In the genomic region with DNA sequence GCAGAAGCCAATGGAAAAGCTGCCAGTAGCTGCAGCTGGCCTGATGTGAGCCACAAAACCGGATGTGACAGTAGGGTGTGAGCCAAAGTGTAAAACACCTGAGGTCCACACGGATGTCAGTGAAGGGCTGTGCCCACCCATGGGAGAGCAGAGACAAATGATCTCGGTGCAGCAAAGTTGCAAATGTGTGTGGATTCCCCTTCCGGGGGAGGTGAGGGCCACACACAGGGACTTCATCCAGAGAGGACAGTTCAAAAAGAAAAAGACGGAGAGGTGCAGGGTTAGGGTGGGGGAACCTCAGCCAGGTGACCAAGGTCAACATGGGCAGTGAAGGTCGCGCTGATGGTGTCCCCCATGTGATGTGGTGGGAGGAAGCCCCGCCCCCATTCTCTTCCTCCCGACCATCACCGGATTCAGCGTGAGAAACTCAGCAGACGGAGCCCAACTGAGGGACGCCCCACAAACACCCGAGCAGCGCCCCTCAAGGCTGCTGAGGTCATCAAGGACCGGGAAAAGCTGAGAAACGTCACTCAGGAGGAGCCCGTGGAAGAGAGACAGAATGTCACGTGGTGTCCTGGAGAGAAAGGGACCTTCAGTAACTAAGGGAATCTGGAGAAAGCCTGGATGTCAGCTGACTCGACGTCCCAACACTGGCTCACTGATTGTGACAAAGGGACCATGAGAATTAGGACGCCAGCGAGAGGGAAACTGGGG, we compare ENCODE assay signal across 11 cellular contexts. TPM values are rescaled to one million over a fixed set of nuclear protein-coding genes. Genes with fewer than 3 reads are reported as not detected.
DNase-seq lines count a peak whose midpoint lies in the region; ATAC-seq, FAIRE-seq and TF ChIP-seq lines count a peak whose summit lies in the region.
"Had no signal": no experiment of that assay in that cellular context is flagged by ENCODE, and none has a peak within 500 bp of the region (broad histone marks: within the 10 kb centered on the region; RNA-seq: fewer than 3 reads in every experiment).

No MANE protein-coding gene starts in this region.

- H3K9me3 ChIP-seq in SK-N-SH (no peaks in the 10 kb centered on the region), H1 (ENCODE audit: insufficient read depth in 2 of 2, low read depth in 1 of 2, low read length in 1 of 2) (no peaks in the 10 kb centered on the region), skeletal muscle satellite cell (replicated peaks; ENCODE audit: low read length) (no peaks in the 10 kb centered on the region), mucosa of descending colon (no peaks in the 10 kb centered on the region)
- H3K9me3 ChIP-seq: thyroid gland had no signal

- no peak overlapping the region; the same call in 1 of the 2 replicates for H2BK15ac ChIP-seq in H1 (ENCODE audit: low read length)

- H3K4me1 ChIP-seq in SK-N-SH (ENCODE audit: control insufficient read depth in 1 of 2, insufficient read depth in 2 of 2, low read depth in 1 of 2, low read length in 1 of 2) (peaks cover 0 to 7% of the 10 kb centered on the region in 2 experiments; a peak in 1 of 4 replicates), H1 (replicated peaks in 1 of 4; ENCODE audit: control insufficient read depth in 3 of 4, insufficient read depth in 4 of 4, low read length in 3 of 4) (peaks cover 0 to 7% (median 5%) of the 10 kb centered on the region in 4 experiments; a peak in 4 of 7 replicates), skeletal muscle satellite cell (ENCODE audit: control insufficient read depth, insufficient read depth, low read length) (no peaks in the 10 kb centered on the region), mucosa of descending colon (ENCODE audit: low read depth) (peaks cover 9% of the 10 kb centered on the region)

- H3K27ac ChIP-seq in SK-N-SH (ENCODE audit: low read depth in 2 of 2, low read length in 1 of 2): no peak overlapping the region
- no peak overlapping the region for H3K27ac ChIP-seq in H1 (ENCODE audit: low read depth, low read length)
- H3K27ac ChIP-seq: thyroid gland had no signal

- no peaks in the 10 kb centered on the region for H4K20me1 ChIP-seq in SK-N-SH (ENCODE audit: insufficient read depth)
- H4K20me1 ChIP-seq in H1 (replicated peaks in 1 of 2; ENCODE audit: control insufficient read depth in 1 of 2, insufficient read depth in 2 of 2, low read length in 2 of 2): no peaks in the 10 kb centered on the region

- intact Hi-C loops in mucosa of descending colon (cut with DNase I, micrococcal nuclease): no loop called here

- H3K36me3 Mint-ChIP-seq in T-helper 1 cell treated with Interleukin-12 subunit alpha and Interleukin-12 subunit beta and Interleukin-4 antibody, amounts not matched to agents 30 μg/mL and 1 μg/mL, for 36 hours (ENCODE audit: low read depth): no peaks in the 10 kb centered on the region

- H3K27me3 Mint-ChIP-seq in T-helper 1 cell treated with Interleukin-12 subunit alpha and Interleukin-12 subunit beta and Interleukin-4 antibody, amounts not matched to agents 30 μg/mL and 1 μg/mL, for 36 hours (ENCODE audit: low read depth): no peaks in the 10 kb centered on the region

- H3K36me3 ChIP-seq in SK-N-SH (replicated peaks in 1 of 2; ENCODE audit: control insufficient read depth in 1 of 2, insufficient read depth in 2 of 2, low read length in 1 of 2) (no peaks in the 10 kb centered on the region), H1 (ENCODE audit: control insufficient read depth in 2 of 4, insufficient read depth in 4 of 4, low read length in 3 of 4) (no peaks in the 10 kb centered on the region), skeletal muscle satellite cell (ENCODE audit: insufficient read depth, low read length) (no peaks in the 10 kb centered on the region), mucosa of descending colon (ENCODE audit: low read depth) (no peaks in the 10 kb centered on the region)
- H3K36me3 ChIP-seq: thyroid gland had no signal

- no peak for TF ChIP-seq EP300 in SK-N-SH (IDR thresholded peaks at IDR 0.05; ENCODE audit: borderline replicate concordance in 1 of 2, low read depth in 1 of 2, low read length in 1 of 2)
- no peak for TF ChIP-seq EP300 in H1 (IDR thresholded peaks at IDR 0.05; ENCODE audit: borderline replicate concordance in 1 of 2, low read depth in 2 of 2, low read length in 2 of 2)

- no peaks in the 10 kb centered on the region for H3K9me2 ChIP-seq in SK-N-SH

- peak overlapping the region; percentile 80 for H3K27ac Mint-ChIP-seq in T-helper 1 cell treated with Interleukin-12 subunit alpha and Interleukin-12 subunit beta and Interleukin-4 antibody, amounts not matched to agents 30 μg/mL and 1 μg/mL, for 36 hours

- H3K4me1 Mint-ChIP-seq in T-helper 1 cell treated with Interleukin-12 subunit alpha and Interleukin-12 subunit beta and Interleukin-4 antibody, amounts not matched to agents 30 μg/mL and 1 μg/mL, for 36 hours (ENCODE audit: low read depth): peaks cover 11% of the 10 kb centered on the region

- peak overlapping the region; percentile 90; the same call in 1 of the 2 replicates for H2BK12ac ChIP-seq in H1 (ENCODE audit: low read depth, low read length)

- no peak for ATAC-seq in SK-N-SH treated with all-trans-retinoic acid at 6 μM for 48 hours
- ATAC-seq in mucosa of descending colon: no peak
- ATAC-seq in GM21360 (IDR thresholded peaks at IDR 0.05; ENCODE audit: unreplicated experiment): no peak

- H3K9me3 Mint-ChIP-seq in T-helper 1 cell treated with Interleukin-12 subunit alpha and Interleukin-12 subunit beta and Interleukin-4 antibody, amounts not matched to agents 30 μg/mL and 1 μg/mL, for 36 hours: no peaks in the 10 kb centered on the region

- TF ChIP-seq CTCF in SK-N-SH (IDR thresholded peaks at IDR 0.05) (no peak), H1 (IDR thresholded peaks at IDR 0.05; ENCODE audit: control extremely low read depth in 1 of 3, insufficient read depth in 1 of 3, low read depth in 1 of 3, low read length in 3 of 3) (no peak), mucosa of descending colon (IDR thresholded peaks at IDR 0.05) (no peak)

- 52% methylated on average over 20 of the region's 23 CpGs for WGBS in SK-N-SH (ENCODE audit: low lambda C conversion rate)
- 63% methylated on average over 23 of the region's 23 CpGs; no CpG with 5 or more reads in 1 of the 2 experiments for WGBS in H1 (ENCODE audit: extremely low coverage in 1 of 2, insufficient coverage in 1 of 2, insufficient read length in 1 of 2, insufficient replicate concordance in 2 of 2, low coverage in 1 of 2, low lambda C conversion rate in 2 of 2, missing lambda C conversion rate in 1 of 2), 2 experiments

- no peaks in the 10 kb centered on the region for H3F3A ChIP-seq in SK-N-SH (replicated peaks; ENCODE audit: insufficient read depth)

- H4K8ac ChIP-seq in H1 (ENCODE audit: extremely low read depth, insufficient read depth, low read length): no peak overlapping the region

- H3K4ac ChIP-seq in H1 (replicated peaks; ENCODE audit: insufficient read length, low read depth, low read length): peak overlapping the region; percentile 65

- H3K14ac ChIP-seq in H1 (ENCODE audit: insufficient read length): no peak overlapping the region

- H3K9ac ChIP-seq in SK-N-SH (no peak overlapping the region), H1 (replicated peaks in 1 of 4; ENCODE audit: extremely low read depth in 1 of 4, low read depth in 3 of 4, low read length in 3 of 4) (0 out of 7 replicates have a peak overlapping the region, but pooled peaks of 1 of the 4 experiments have one; percentile 7), skeletal muscle satellite cell (ENCODE audit: low read depth, low read length) (no peak overlapping the region)

- H3K27me3 ChIP-seq in SK-N-SH (ENCODE audit: insufficient read depth) (no peaks in the 10 kb centered on the region), H1 (replicated peaks in 1 of 4; ENCODE audit: control insufficient read depth in 3 of 4, extremely low read depth in 1 of 4, insufficient read depth in 3 of 4, low read length in 3 of 4) (no peaks in the 10 kb centered on the region), skeletal muscle satellite cell (ENCODE audit: control insufficient read depth, insufficient read depth, low read length) (peaks cover 11% of the 10 kb centered on the region)
- H3K27me3 ChIP-seq: thyroid gland had no signal

- no peak overlapping the region for H2BK120ac ChIP-seq in H1 (replicated peaks; ENCODE audit: low read depth, low read length)

- DNase-seq in SK-N-SH: no peak
- no peak for DNase-seq in H1 (ENCODE audit: low read depth in 1 of 2, low spot score in 2 of 2)
- no peak for DNase-seq in mucosa of descending colon
- no peak for DNase-seq in DMS79 treated with DMSO at 0.1 percent for 48 hours (lab: John Stamatoyannopoulos, UW)
- DNase-seq: NCI-H1436 had no signal

- H3K23ac ChIP-seq in H1 (ENCODE audit: insufficient read length): no peak overlapping the region

- no peaks in the 10 kb centered on the region; the same call in 1 of the 2 replicates for H3K79me1 ChIP-seq in H1 (ENCODE audit: low read depth, low read length)

- POLR2A ChIA-PET in SK-N-SH (lab: Yijun Ruan, JAX): no interaction called here
- POLR2A ChIA-PET in H1 (lab: Charles Lee; ENCODE audit: partially characterized antibody): interaction anchor here (0.6 to 2.4 kb wide), 4 partner anchors 9 to 486 kb away, joined by 3 to 10 read pairs (median 4); no protein-coding TSS in a partner anchor

- CTCF ChIA-PET in SK-N-SH (lab: Yijun Ruan, JAX): interaction anchor here (1.3 kb wide), 2 partner anchors 11 to 60 kb away, joined by 3 read pairs; a partner anchor contains a TSS
- CTCF ChIA-PET in H1 (lab: Charles Lee; ENCODE audit: partially characterized antibody): interaction anchor here (0.7 to 9.4 kb wide), 8 partner anchors 10 to 70 kb away, joined by 3 to 38 read pairs (median 4); a partner anchor contains a TSS

- H3K56ac ChIP-seq in H1 (replicated peaks; ENCODE audit: insufficient read length, low read depth, low read length): no peak overlapping the region

- H3K79me2 ChIP-seq in SK-N-SH (ENCODE audit: insufficient read depth) (no peaks in the 10 kb centered on the region), H1 (ENCODE audit: control insufficient read depth in 1 of 2, insufficient read depth in 2 of 2, low read length in 2 of 2) (no peaks in the 10 kb centered on the region)

- H2AK5ac ChIP-seq in H1 (ENCODE audit: low read depth, low read length): no peak overlapping the region

- no peak overlapping the region for H3K4me3 ChIP-seq in SK-N-SH (ENCODE audit: low read depth in 2 of 2, low read length in 1 of 2)
- no peak overlapping the region for H3K4me3 ChIP-seq in H1 (ENCODE audit: extremely low read depth in 1 of 4, insufficient read depth in 2 of 4, low read depth in 3 of 4, low read length in 4 of 4)
- no peak overlapping the region for H3K4me3 ChIP-seq in skeletal muscle satellite cell (ENCODE audit: low read length)
- H3K4me3 ChIP-seq in mucosa of descending colon: no peak overlapping the region
- H3K4me3 ChIP-seq: skin epidermis, thyroid gland had no signal

- FAIRE-seq in H1 (lab: Jason Lieb, UNC): no peak

- H3K4me3 Mint-ChIP-seq in T-helper 1 cell treated with Interleukin-12 subunit alpha and Interleukin-12 subunit beta and Interleukin-4 antibody, amounts not matched to agents 30 μg/mL and 1 μg/mL, for 36 hours: peak overlapping the region; percentile 64

- TF ChIP-seq RAD21 in SK-N-SH (IDR thresholded peaks at IDR 0.05; ENCODE audit: low read length) (no peak), H1 (IDR thresholded peaks at IDR 0.05 in 1 of 2, conservative IDR thresholded peaks at IDR 0.05 in 1 of 2; ENCODE audit: low read depth in 2 of 2, low read length in 2 of 2) (no peak)

- H3K23me2 ChIP-seq in H1 (ENCODE audit: low read depth, low read length): no peaks in the 10 kb centered on the region

- TF ChIP-seq POLR2A in H1 (IDR thresholded peaks at IDR 0.05; ENCODE audit: control extremely low read depth in 1 of 2, low read depth in 2 of 2, low read length in 2 of 2): no peak

- H2BK5ac ChIP-seq in H1 (ENCODE audit: low read depth, low read length): peak overlapping the region; percentile 63; the same call in 1 of the 2 replicates

- H3K18ac ChIP-seq in H1 (ENCODE audit: extremely low read depth, low read length): peak overlapping the region; percentile 78

- peak overlapping the region; percentile 13 for H4K5ac ChIP-seq in H1 (ENCODE audit: insufficient read length, low read depth, low read length)

- H2BK20ac ChIP-seq in H1 (ENCODE audit: low read length): peak overlapping the region; percentile 66; the same call in 1 of the 2 replicates

- H2AFZ ChIP-seq in SK-N-SH (ENCODE audit: low read depth): no peak overlapping the region
- H2AFZ ChIP-seq in H1 (ENCODE audit: low read length): peak overlapping the region; percentile 90; the same call in 1 of the 2 replicates

- H3K4me2 ChIP-seq in SK-N-SH: no peak overlapping the region
- peak overlapping the region; percentile 27 to 38; a peak in 1 of 4 replicates for H3K4me2 ChIP-seq in H1 (ENCODE audit: insufficient read depth in 1 of 2, low read depth in 2 of 2, low read length in 2 of 2)
- peak overlapping the region; percentile 12 for H3K4me2 ChIP-seq in skeletal muscle satellite cell (ENCODE audit: low read length)

- peak overlapping the region; percentile 80 for H4K91ac ChIP-seq in H1 (replicated peaks; ENCODE audit: insufficient read length, low read length)

RNA-seq across cellular contexts. Expression of a gene that starts 11.4 kb away (rescaled TPM):
- polyA plus RNA-seq in SK-N-SH (2012; rRNA removed): not detected in 2 replicates
- polyA plus RNA-seq in SK-N-SH (2012; cell fraction: cytosol; rRNA removed): not detected in 2 replicates
- 0.46 TPM in 1 of 2 replicates, not detected in the other for polyA plus RNA-seq in SK-N-SH (2012; cell fraction: nucleus; rRNA removed)
- 2.2 and 2.3 TPM in 2 replicates for total RNA-seq in H1 (2021; fragmentation: NEBNext Ultra II Directional; extraction: Animal tissue kit (Norgen Biotek cat#: 25700))
- polyA plus RNA-seq in H1 (2011; rRNA removed): 1.7 and 2.5 TPM in 2 replicates
- 1.1 TPM for polyA plus RNA-seq in H1 (2011; cell fraction: cytosol; rRNA removed)
- 6.2 TPM for polyA plus RNA-seq in H1 (2011; cell fraction: nucleus; rRNA removed)
- polyA plus RNA-seq in H1 (2012, experiment 1 of 2): 0.66 to 1.3 TPM (median 0.98 TPM) in 4 replicates
- polyA plus RNA-seq in H1 (2012, experiment 2 of 2): 1.4 TPM
- 1.4 TPM for polyA plus RNA-seq in H1 (2013, experiment 1 of 2)
- polyA plus RNA-seq in H1 (2013, experiment 2 of 2): 2.0 TPM
- 0.54 TPM in 1 of 2 replicates, not detected in the other for polyA minus RNA-seq in H1 (2011; rRNA and poly(A)+ RNA removed)
- polyA minus RNA-seq in H1 (2011; cell fraction: cytosol; rRNA and poly(A)+ RNA removed): not detected
- polyA minus RNA-seq in H1 (2011; cell fraction: nucleus; rRNA and poly(A)+ RNA removed): 1.9 TPM
- 4.8 and 63.1 TPM in 2 replicates for total RNA-seq in skeletal muscle satellite cell (2012; rRNA removed)
- 10 to 100 TPM in 2 of 3 donors, 1 to 10 TPM in 1; 2.5 to 45.4 (median 16.1) TPM for total RNA-seq in mucosa of descending colon

RNA-seq across cellular contexts. Expression of a gene that starts 13.9 kb away (rescaled TPM):
- polyA plus RNA-seq in SK-N-SH (2012; rRNA removed) (0.87 and 1.1 TPM in 2 replicates), H1 (2011; rRNA removed) (1.1 and 2.1 TPM in 2 replicates)
- 0.09 and 0.15 TPM in 2 replicates for polyA plus RNA-seq in SK-N-SH (2012; cell fraction: cytosol; rRNA removed)
- polyA plus RNA-seq in SK-N-SH (2012; cell fraction: nucleus; rRNA removed): 6.2 and 6.8 TPM in 2 replicates
- total RNA-seq in H1 (2021; fragmentation: NEBNext Ultra II Directional; extraction: Animal tissue kit (Norgen Biotek cat#: 25700)): 1.5 and 1.7 TPM in 2 replicates
- 1.2 TPM for polyA plus RNA-seq in H1 (2011; cell fraction: cytosol; rRNA removed)
- polyA plus RNA-seq in H1 (2011; cell fraction: nucleus; rRNA removed): 20.2 TPM
- polyA plus RNA-seq in H1 (2012, experiment 1 of 2): 0.91 to 2.5 TPM (median 1.7 TPM) in 4 replicates
- 0.35 TPM for polyA plus RNA-seq in H1 (2012, experiment 2 of 2)
- polyA plus RNA-seq in H1 (2013, experiment 1 of 2): 0.43 TPM
- 0.39 TPM for polyA plus RNA-seq in H1 (2013, experiment 2 of 2)
- polyA minus RNA-seq in H1 (2011; rRNA and poly(A)+ RNA removed): 0.12 and 1.3 TPM in 2 replicates
- polyA minus RNA-seq in H1 (2011; cell fraction: cytosol; rRNA and poly(A)+ RNA removed): not detected
- 0.40 TPM for polyA minus RNA-seq in H1 (2011; cell fraction: nucleus; rRNA and poly(A)+ RNA removed)
- not detected in 2 replicates for total RNA-seq in skeletal muscle satellite cell (2012; rRNA removed)
- total RNA-seq in mucosa of descending colon: 10 to 100 TPM in 1 of 3 donors, 1 to 10 TPM in 2; 6.8 to 10.7 (median 7.6) TPM

RNA-seq across cellular contexts. Expression of a gene that starts 16.9 kb away (rescaled TPM):
- polyA plus RNA-seq in SK-N-SH (2012; rRNA removed) (not detected in 2 replicates), H1 (2011; rRNA removed) (0.11 and 0.35 TPM in 2 replicates)
- not detected in 2 replicates for polyA plus RNA-seq in SK-N-SH (2012; cell fraction: cytosol; rRNA removed)
- polyA plus RNA-seq in SK-N-SH (2012; cell fraction: nucleus; rRNA removed): 0.02 and 0.06 TPM in 2 replicates
- 0.15 TPM in 1 of 2 replicates, not detected in the other for total RNA-seq in H1 (2021; fragmentation: NEBNext Ultra II Directional; extraction: Animal tissue kit (Norgen Biotek cat#: 25700))
- 0.21 TPM for polyA plus RNA-seq in H1 (2011; cell fraction: cytosol; rRNA removed)
- polyA plus RNA-seq in H1 (2011; cell fraction: nucleus; rRNA removed): 1.5 TPM
- polyA plus RNA-seq in H1 (2012, experiment 1 of 2): 0.07 TPM in 1 of 4 replicates, not detected in the others
- 0.13 TPM for polyA plus RNA-seq in H1 (2012, experiment 2 of 2)
- 0.18 TPM for polyA plus RNA-seq in H1 (2013, experiment 1 of 2)
- polyA plus RNA-seq in H1 (2013, experiment 2 of 2): 0.06 TPM
- 0.25 TPM in 1 of 2 replicates, not detected in the other for polyA minus RNA-seq in H1 (2011; rRNA and poly(A)+ RNA removed)
- polyA minus RNA-seq in H1 (2011; cell fraction: cytosol; rRNA and poly(A)+ RNA removed): not detected
- 1.00 TPM for polyA minus RNA-seq in H1 (2011; cell fraction: nucleus; rRNA and poly(A)+ RNA removed)
- total RNA-seq in skeletal muscle satellite cell (2012; rRNA removed): 0.51 and 0.66 TPM in 2 replicates
- under 1 TPM in 2 of 3 donors, not detected in 1; 0.17 to 0.76 TPM for total RNA-seq in mucosa of descending colon

RNA-seq across cellular contexts. Expression of a gene that starts 20.9 kb away (rescaled TPM):
- 0.28 and 0.49 TPM in 2 replicates for polyA plus RNA-seq in SK-N-SH (2012; rRNA removed)
- polyA plus RNA-seq in SK-N-SH (2012; cell fraction: cytosol; rRNA removed): 0.12 and 0.29 TPM in 2 replicates
- polyA plus RNA-seq in SK-N-SH (2012; cell fraction: nucleus; rRNA removed): 5.5 and 7.4 TPM in 2 replicates
- 0.80 TPM in 1 of 2 replicates, not detected in the other for total RNA-seq in H1 (2021; fragmentation: NEBNext Ultra II Directional; extraction: Animal tissue kit (Norgen Biotek cat#: 25700))
- polyA plus RNA-seq in H1 (2011; rRNA removed): 0.62 and 1.8 TPM in 2 replicates
- polyA plus RNA-seq in H1 (2011; cell fraction: cytosol; rRNA removed): 1.4 TPM
- 8.4 TPM for polyA plus RNA-seq in H1 (2011; cell fraction: nucleus; rRNA removed)
- polyA plus RNA-seq in H1 (2012, experiment 1 of 2): 0.88 to 1.5 TPM in 2 of 4 replicates, not detected in the others
- polyA plus RNA-seq in H1 (2012, experiment 2 of 2): not detected
- polyA plus RNA-seq in H1 (2013, experiment 1 of 2): 1.6 TPM
- 0.75 TPM for polyA plus RNA-seq in H1 (2013, experiment 2 of 2)
- polyA minus RNA-seq in H1 (2011; rRNA and poly(A)+ RNA removed): not detected in 2 replicates
- not detected for polyA minus RNA-seq in H1 (2011; cell fraction: cytosol; rRNA and poly(A)+ RNA removed)
- polyA minus RNA-seq in H1 (2011; cell fraction: nucleus; rRNA and poly(A)+ RNA removed): not detected
- not detected in 2 replicates for total RNA-seq in skeletal muscle satellite cell (2012; rRNA removed)
- total RNA-seq in mucosa of descending colon: 10 to 100 TPM in 2 of 3 donors, 1 to 10 TPM in 1; 3.2 to 15.4 (median 10.4) TPM

RNA-seq across cellular contexts. Expression of a gene that starts 21.4 kb away (rescaled TPM):
- polyA plus RNA-seq in SK-N-SH (2012; rRNA removed) (78.9 and 85.5 TPM in 2 replicates), H1 (2011; rRNA removed) (71.0 and 93.6 TPM in 2 replicates)
- polyA plus RNA-seq in SK-N-SH (2012; cell fraction: cytosol; rRNA removed): 20.0 and 39.4 TPM in 2 replicates
- polyA plus RNA-seq in SK-N-SH (2012; cell fraction: nucleus; rRNA removed): 328 and 386 TPM in 2 replicates
- 49.0 and 49.5 TPM in 2 replicates for total RNA-seq in H1 (2021; fragmentation: NEBNext Ultra II Directional; extraction: Animal tissue kit (Norgen Biotek cat#: 25700))
- 63.6 TPM for polyA plus RNA-seq in H1 (2011; cell fraction: cytosol; rRNA removed)
- polyA plus RNA-seq in H1 (2011; cell fraction: nucleus; rRNA removed): 128 TPM
- 21.9 to 43.5 TPM (median 42.5 TPM) in 4 replicates for polyA plus RNA-seq in H1 (2012, experiment 1 of 2)
- polyA plus RNA-seq in H1 (2012, experiment 2 of 2): 42.7 TPM
- polyA plus RNA-seq in H1 (2013, experiment 1 of 2): 31.4 TPM
- polyA plus RNA-seq in H1 (2013, experiment 2 of 2): 30.2 TPM
- polyA minus RNA-seq in H1 (2011; rRNA and poly(A)+ RNA removed): 30.9 and 37.2 TPM in 2 replicates
- polyA minus RNA-seq in H1 (2011; cell fraction: cytosol; rRNA and poly(A)+ RNA removed): 67.3 TPM
- polyA minus RNA-seq in H1 (2011; cell fraction: nucleus; rRNA and poly(A)+ RNA removed): 46.9 TPM
- total RNA-seq in skeletal muscle satellite cell (2012; rRNA removed): 123 and 127 TPM in 2 replicates
- total RNA-seq in mucosa of descending colon: 100 to 1,000 TPM; 127 to 197 (median 142) TPM
